In genomic region chr3:151873433-151873832, GRCh38 we compare ENCODE assay signal across 21 cellular contexts. TPM values are rescaled to one million over a fixed set of nuclear protein-coding genes. Genes with fewer than 3 reads are reported as not detected.
DNase-seq lines count a peak whose midpoint lies in the region; ATAC-seq and TF ChIP-seq lines count a peak whose summit lies in the region.
"Had no signal": no experiment of that assay in that cellular context is flagged by ENCODE, and none has a peak within 500 bp of the region (broad histone marks: within the 10 kb centered on the region; RNA-seq: fewer than 3 reads in every experiment).

Gene SUCNR1 (plus strand): TSS chr3:151873643. CDS start chr3:151879893, 6,250 bp downstream.

- H3K9me3 ChIP-seq in SK-N-MC (ENCODE audit: low read depth, low read length) (no peaks in the 10 kb centered on the region), mesenchymal stem cell (ENCODE audit: control insufficient read depth, low read length) (no peaks in the 10 kb centered on the region)
- H3K9me3 ChIP-seq: ascending aorta, left lung, vagina had no signal

- no peak within 1 kb of the TSS for H3K4me2 ChIP-seq in mesenchymal stem cell (ENCODE audit: low read length, poor library complexity, severe bottlenecking)

- no peak within 1 kb of the TSS for H3K4me3 Mint-ChIP-seq in CD14-positive monocyte
- H3K4me3 Mint-ChIP-seq: activated T-helper 17 cell treated with anti-CD3 and anti-CD28 coated beads, Interleukin-2, amount 50 U/mL, for 72 hours; nephron progenitor cell had no signal

- H2BK15ac ChIP-seq in mesenchymal stem cell (ENCODE audit: low read depth, poor library complexity, severe bottlenecking), result peak within 1 kb of the TSS; percentile 48

- H3K4me1 Mint-ChIP-seq in CD14-positive monocyte, result peaks cover 30% of the 10 kb centered on the region
- H3K4me1 Mint-ChIP-seq: activated T-helper 17 cell treated with anti-CD3 and anti-CD28 coated beads, Interleukin-2, amount 50 U/mL, for 72 hours had no signal

- H2BK5ac ChIP-seq in mesenchymal stem cell (ENCODE audit: low read depth, low read length, poor library complexity, severe bottlenecking), result no peak within 1 kb of the TSS

- H3K27me3 Mint-ChIP-seq in CD14-positive monocyte (ENCODE audit: low read depth in 3 of 3), result no peaks in the 10 kb centered on the region

- H2BK120ac ChIP-seq in mesenchymal stem cell (ENCODE audit: low read depth, low read length), result no peak within 1 kb of the TSS

- H3K36me3 Mint-ChIP-seq in CD14-positive monocyte, result no peaks in the 10 kb centered on the region
- H3K36me3 Mint-ChIP-seq: activated naive CD4-positive, alpha-beta T cell treated with anti-CD3 and anti-CD28 coated beads, Interleukin-2, amount 50 U/mL, for 72 hours had no signal

- no peaks in the 10 kb centered on the region for H3K9me3 Mint-ChIP-seq in CD14-positive monocyte
- H3K9me3 Mint-ChIP-seq: activated naive CD4-positive, alpha-beta T cell treated with anti-CD3 and anti-CD28 coated beads, Interleukin-2, amount 50 U/mL, for 72 hours; activated T-helper 17 cell treated with anti-CD3 and anti-CD28 coated beads, Interleukin-2, amount 50 U/mL, for 72 hours; nephron progenitor cell had no signal

- H3K27ac ChIP-seq in HL-60 (replicated peaks) (peak within 1 kb of the TSS; percentile 96), SK-N-MC (peak within 1 kb of the TSS; percentile 78), mesenchymal stem cell (ENCODE audit: low read length, poor library complexity, severe bottlenecking) (no peak within 1 kb of the TSS)
- H3K27ac ChIP-seq: vagina had no signal

- H2AK5ac ChIP-seq in mesenchymal stem cell (ENCODE audit: low read length, severe bottlenecking), result no peak within 1 kb of the TSS

- H3K4me1 ChIP-seq in mesenchymal stem cell (ENCODE audit: control insufficient read depth, insufficient read depth, low read depth, low read length), result no peaks in the 10 kb centered on the region

- intact Hi-C loops in CD14-positive monocyte (cut with micrococcal nuclease), result loop anchor here in 1 of 2 donors (10.0 kb wide), 1 partner anchor 699 kb away; no protein-coding TSS in a partner anchor

- no peak for TF ChIP-seq CTCF in CD14-positive monocyte (IDR thresholded peaks at IDR 0.05)
- no peak for TF ChIP-seq CTCF in HL-60 (IDR thresholded peaks at IDR 0.05; ENCODE audit: insufficient read depth, low read length)

- H3K27me3 ChIP-seq in HL-60 (ENCODE audit: insufficient read depth, poor library complexity, severe bottlenecking), result no peaks in the 10 kb centered on the region
- no peaks in the 10 kb centered on the region for H3K27me3 ChIP-seq in mesenchymal stem cell (ENCODE audit: control insufficient read depth in 1 of 2, insufficient read depth in 1 of 2, low read length in 2 of 2)
- H3K27me3 ChIP-seq: ascending aorta, left lung, vagina had no signal

- H3K36me3 ChIP-seq in SK-N-MC (ENCODE audit: insufficient read depth, low read length), result no peaks in the 10 kb centered on the region
- H3K36me3 ChIP-seq in mesenchymal stem cell (ENCODE audit: control insufficient read depth in 1 of 2, insufficient read depth in 2 of 2, low read depth in 1 of 2, low read length in 2 of 2), result no peaks in the 10 kb centered on the region
- H3K36me3 ChIP-seq: ascending aorta, left lung, vagina had no signal

- no peak within 1 kb of the TSS for H2AFZ ChIP-seq in mesenchymal stem cell (ENCODE audit: low read depth, low read length)

- no peak within 1 kb of the TSS for H3K14ac ChIP-seq in mesenchymal stem cell (ENCODE audit: low read length in 2 of 2)

- peak within 1 kb of the TSS; percentile 78 to 93 (median 88) for H3K27ac Mint-ChIP-seq in CD14-positive monocyte
- H3K27ac Mint-ChIP-seq: activated T-helper 17 cell treated with anti-CD3 and anti-CD28 coated beads, Interleukin-2, amount 50 U/mL, for 72 hours; nephron progenitor cell had no signal

- DNase-seq in CD14-positive monocyte (ENCODE audit: low spot score) (no peak), HL-60 (ENCODE audit: low read depth in 1 of 2, low spot score in 1 of 2) (peak in 1 of 2 experiments; percentile 77), SK-N-MC (ENCODE audit: low read depth, low spot score) (no peak), mesenchymal stem cell (no peak), T-helper 9 cell (no peak)
- DNase-seq in central memory CD4-positive, alpha-beta T cell, result no peak
- DNase-seq: activated CD8-positive, alpha-beta memory T cell treated with anti-CD3 and anti-CD28 coated beads, Interleukin-2, amount 50 U/mL, for 4 hours; dorsolateral prefrontal cortex; foreskin fibroblast; left lung; midbrain; NCI-H1436 treated with DMSO at 0.1 percent for 48 hours; NCI-H524; nephron progenitor cell; posterior cingulate gyrus had no signal

- peak within 1 kb of the TSS in 1 of 2 experiments; percentile 82 for H3K18ac ChIP-seq in mesenchymal stem cell (ENCODE audit: low read depth in 1 of 2, low read length in 2 of 2)

- H3K4me3 ChIP-seq in HL-60 (replicated peaks; ENCODE audit: insufficient read depth, low read length) (peak within 1 kb of the TSS; percentile 44), SK-N-MC (peak within 1 kb of the TSS; percentile 40), mesenchymal stem cell (ENCODE audit: insufficient read depth in 1 of 2, low read depth in 1 of 2, low read length in 2 of 2) (no peak within 1 kb of the TSS)
- H3K4me3 ChIP-seq: ascending aorta, left lung, vagina had no signal

- H4K8ac ChIP-seq in mesenchymal stem cell (ENCODE audit: low read length), result no peak within 1 kb of the TSS

- no peak within 1 kb of the TSS for H4K91ac ChIP-seq in mesenchymal stem cell (ENCODE audit: low read length)

- H3K23ac ChIP-seq in mesenchymal stem cell (ENCODE audit: low read length in 2 of 2), result no peak within 1 kb of the TSS

- H3K9ac ChIP-seq in SK-N-MC (ENCODE audit: insufficient read length) (peak within 1 kb of the TSS; percentile 11), mesenchymal stem cell (ENCODE audit: low read length) (no peak within 1 kb of the TSS)

- no peak within 1 kb of the TSS for H3K4ac ChIP-seq in mesenchymal stem cell (ENCODE audit: low read depth in 1 of 2, low read length in 2 of 2)

- no peak for ATAC-seq in HG03571 (IDR thresholded peaks at IDR 0.05; ENCODE audit: unreplicated experiment)
- ATAC-seq: activated naive CD4-positive, alpha-beta T cell treated with anti-CD3 and anti-CD28 coated beads, Interleukin-2, amount 50 U/mL, for 72 hours; activated T-helper 17 cell treated with anti-CD3 and anti-CD28 coated beads, Interleukin-2, amount 50 U/mL, for 72 hours; left lung; Right ventricle myocardium inferior had no signal

- no peaks in the 10 kb centered on the region for H3K79me1 ChIP-seq in mesenchymal stem cell (replicated peaks; ENCODE audit: low read length, poor library complexity, severe bottlenecking)

- H2BK12ac ChIP-seq in mesenchymal stem cell (ENCODE audit: low read length in 2 of 2), result peak within 1 kb of the TSS in 1 of 2 experiments; percentile 63

RNA-seq across cellular contexts. Expression of gene SUCNR1, which starts in this region (rescaled TPM):
- under 1 TPM; 0.20 to 0.28 TPM for polyA plus RNA-seq in CD14-positive monocyte
- 20.8 TPM for polyA plus RNA-seq in mesenchymal stem cell (2013, experiment 1 of 2)
- 21.5 TPM for polyA plus RNA-seq in mesenchymal stem cell (2013, experiment 2 of 2)

Comparison
In these comparisons a context has a peak if more than half of its experiments do, and no peak if none do; other contexts are left out.
1. H3K4me3 ChIP-seq: peak in HL-60 (single experiment) and SK-N-MC (single experiment); none in mesenchymal stem cell (0 of 2).